ENCODE assay signal across 26 cellular contexts in the genomic region with DNA sequence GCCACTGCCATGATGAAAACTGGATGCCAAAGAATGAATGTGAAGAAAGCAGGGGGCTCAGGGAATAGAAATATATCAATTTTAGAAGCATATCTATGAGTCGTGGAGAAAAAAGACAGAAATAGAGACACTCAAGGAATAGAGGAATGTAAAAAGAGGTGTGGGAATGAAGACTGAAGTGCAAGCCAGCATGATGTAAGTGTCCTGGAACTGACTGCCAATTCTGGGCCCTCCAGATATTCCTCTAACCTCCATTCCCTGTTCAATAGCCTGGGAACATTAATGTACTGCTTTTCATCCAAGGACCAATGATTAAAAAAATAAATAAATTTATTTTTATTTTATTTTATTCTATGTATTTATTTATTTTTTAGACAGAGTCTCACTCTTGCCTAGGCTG. TPM values are rescaled to one million over a fixed set of nuclear protein-coding genes. Genes with fewer than 3 reads are reported as not detected.
"Had no signal": no experiment of that assay in that cellular context is flagged by ENCODE, and none has a peak within 500 bp of the region (broad histone marks: within the 10 kb centered on the region; RNA-seq: fewer than 3 reads in every experiment).

No MANE protein-coding gene starts in this region.

- H3K4me3 Mint-ChIP-seq: activated CD4-positive, alpha-beta memory T cell treated with anti-CD3 and anti-CD28 coated beads, Interleukin-2, amount 10 ng/mL, durations not matched to agents 7 days and 5 days; activated CD4-positive, alpha-beta T cell treated with anti-CD3 and anti-CD28 coated beads, Interleukin-2, amount 10 ng/mL, durations not matched to agents 7 days and 5 days; activated naive CD4-positive, alpha-beta T cell treated with anti-CD3 and anti-CD28 coated beads, Interleukin-2, amount 10 ng/mL, durations not matched to agents 7 days and 5 days; activated naive CD8-positive, alpha-beta T cell treated with anti-CD3 and anti-CD28 coated beads, Interleukin-2, amount 10 ng/mL, durations not matched to agents 7 days and 5 days; activated T-cell treated with anti-CD3 and anti-CD28 coated beads, Interleukin-2, amount 50 U/mL, for 24 hours; activated T-cell treated with anti-CD3 and anti-CD28 coated beads, Interleukin-2, amount 50 U/mL, for 72 hours had no signal

- H3K9me3 Mint-ChIP-seq: activated CD4-positive, alpha-beta memory T cell treated with anti-CD3 and anti-CD28 coated beads, Interleukin-2, amount 10 ng/mL, durations not matched to agents 7 days and 5 days; activated CD4-positive, alpha-beta T cell treated with anti-CD3 and anti-CD28 coated beads, Interleukin-2, amount 10 ng/mL, durations not matched to agents 7 days and 5 days; activated naive CD4-positive, alpha-beta T cell treated with anti-CD3 and anti-CD28 coated beads, Interleukin-2, amount 10 ng/mL, durations not matched to agents 7 days and 5 days; activated naive CD8-positive, alpha-beta T cell treated with anti-CD3 and anti-CD28 coated beads, Interleukin-2, amount 10 ng/mL, durations not matched to agents 7 days and 5 days; activated T-cell treated with anti-CD3 and anti-CD28 coated beads, Interleukin-2, amount 50 U/mL, for 24 hours had no signal

- H3K9me3 ChIP-seq: ascending aorta, colonic mucosa, esophagus squamous epithelium, gastroesophageal sphincter had no signal

- H3K36me3 ChIP-seq: ascending aorta, brain microvascular endothelial cell, colonic mucosa, esophagus squamous epithelium, gastroesophageal sphincter had no signal

- H3K4me1 ChIP-seq: ascending aorta, colonic mucosa, esophagus squamous epithelium, gastroesophageal sphincter had no signal

- H3K4me1 Mint-ChIP-seq: activated CD4-positive, alpha-beta memory T cell treated with anti-CD3 and anti-CD28 coated beads, Interleukin-2, amount 10 ng/mL, durations not matched to agents 7 days and 5 days; activated CD4-positive, alpha-beta T cell treated with anti-CD3 and anti-CD28 coated beads, Interleukin-2, amount 10 ng/mL, durations not matched to agents 7 days and 5 days; activated naive CD4-positive, alpha-beta T cell treated with anti-CD3 and anti-CD28 coated beads, Interleukin-2, amount 10 ng/mL, durations not matched to agents 7 days and 5 days; activated naive CD8-positive, alpha-beta T cell treated with anti-CD3 and anti-CD28 coated beads, Interleukin-2, amount 10 ng/mL, durations not matched to agents 7 days and 5 days had no signal

- ATAC-seq: activated naive CD4-positive, alpha-beta T cell treated with anti-CD3 and anti-CD28 coated beads, Interleukin-2, amount 50 U/mL, for 72 hours; activated T-cell treated with anti-CD3 and anti-CD28 coated beads, Interleukin-2, amount 50 U/mL, for 72 hours; gastroesophageal sphincter had no signal

- DNase-seq: activated CD4-positive, alpha-beta memory T cell treated with anti-CD3 and anti-CD28 coated beads, Interleukin-2, amount 10 ng/mL, durations not matched to agents 7 days and 5 days; activated CD4-positive, alpha-beta T cell treated with anti-CD3 and anti-CD28 coated beads for 1 hour; activated CD4-positive, alpha-beta T cell treated with anti-CD3 and anti-CD28 coated beads for 4 hours; activated CD4-positive, alpha-beta T cell treated with anti-CD3 and anti-CD28 coated beads, Interleukin-2, amount 10 ng/mL, durations not matched to agents 7 days and 5 days; activated CD4-positive, alpha-beta T cell treated with anti-CD3 and anti-CD28 coated beads, Interleukin-2, amount 50 U/mL, for 4 hours; activated CD8-positive, alpha-beta memory T cell treated with anti-CD3 and anti-CD28 coated beads, Interleukin-2, amount 50 U/mL, for 48 hours; activated gamma-delta T cell; activated naive CD4-positive, alpha-beta T cell; activated naive CD4-positive, alpha-beta T cell treated with anti-CD3 and anti-CD28 coated beads, Interleukin-2, amount 10 ng/mL, durations not matched to agents 7 days and 5 days; activated naive CD8-positive, alpha-beta T cell treated with anti-CD3 and anti-CD28 coated beads, Interleukin-2, amount 10 ng/mL, durations not matched to agents 7 days and 5 days; activated T-cell treated with anti-CD3 and anti-CD28 coated beads for 4 hours; activated T-cell treated with anti-CD3 and anti-CD28 coated beads, Interleukin-2, amount 50 U/mL, for 24 hours; activated T-cell treated with anti-CD3 and anti-CD28 coated beads, Interleukin-2, amount 50 U/mL, for 72 hours; brain microvascular endothelial cell; central memory CD4-positive, alpha-beta T cell; cerebellar nuclear complex; colonic mucosa; effector CD8-positive, alpha-beta T cell; esophagus squamous epithelium; foreskin melanocyte; T-helper 2 cell had no signal

- H3K27ac Mint-ChIP-seq: activated CD4-positive, alpha-beta memory T cell treated with anti-CD3 and anti-CD28 coated beads, Interleukin-2, amount 10 ng/mL, durations not matched to agents 7 days and 5 days; activated CD4-positive, alpha-beta T cell treated with anti-CD3 and anti-CD28 coated beads, Interleukin-2, amount 10 ng/mL, durations not matched to agents 7 days and 5 days; activated naive CD4-positive, alpha-beta T cell treated with anti-CD3 and anti-CD28 coated beads, Interleukin-2, amount 10 ng/mL, durations not matched to agents 7 days and 5 days; activated naive CD4-positive, alpha-beta T cell treated with anti-CD3 and anti-CD28 coated beads, Interleukin-2, amount 50 U/mL, for 72 hours; activated naive CD8-positive, alpha-beta T cell treated with anti-CD3 and anti-CD28 coated beads, Interleukin-2, amount 10 ng/mL, durations not matched to agents 7 days and 5 days; activated T-cell treated with anti-CD3 and anti-CD28 coated beads, Interleukin-2, amount 50 U/mL, for 24 hours; activated T-cell treated with anti-CD3 and anti-CD28 coated beads, Interleukin-2, amount 50 U/mL, for 72 hours had no signal

- H3K27me3 Mint-ChIP-seq: activated CD4-positive, alpha-beta memory T cell treated with anti-CD3 and anti-CD28 coated beads, Interleukin-2, amount 10 ng/mL, durations not matched to agents 7 days and 5 days; activated CD4-positive, alpha-beta T cell treated with anti-CD3 and anti-CD28 coated beads, Interleukin-2, amount 10 ng/mL, durations not matched to agents 7 days and 5 days; activated naive CD4-positive, alpha-beta T cell treated with anti-CD3 and anti-CD28 coated beads, Interleukin-2, amount 10 ng/mL, durations not matched to agents 7 days and 5 days; activated T-cell treated with anti-CD3 and anti-CD28 coated beads, Interleukin-2, amount 50 U/mL, for 24 hours had no signal

- H3K36me3 Mint-ChIP-seq: activated naive CD4-positive, alpha-beta T cell treated with anti-CD3 and anti-CD28 coated beads, Interleukin-2, amount 10 ng/mL, durations not matched to agents 7 days and 5 days; activated naive CD4-positive, alpha-beta T cell treated with anti-CD3 and anti-CD28 coated beads, Interleukin-2, amount 50 U/mL, for 72 hours; activated naive CD8-positive, alpha-beta T cell treated with anti-CD3 and anti-CD28 coated beads, Interleukin-2, amount 10 ng/mL, durations not matched to agents 7 days and 5 days had no signal

- H3K4me3 ChIP-seq: ascending aorta, colonic mucosa, esophagus squamous epithelium, gastroesophageal sphincter had no signal

- H3K27ac ChIP-seq: ascending aorta, brain microvascular endothelial cell, colonic mucosa, epithelial cell of prostate, esophagus squamous epithelium, gastroesophageal sphincter had no signal

- H3K27me3 ChIP-seq: ascending aorta, brain microvascular endothelial cell, colonic mucosa, esophagus squamous epithelium, gastroesophageal sphincter had no signal

RNA-seq across cellular contexts. Expression of gene NEBL, which starts 40.6 kb away (rescaled TPM):
- total RNA-seq: activated CD4-positive, alpha-beta memory T cell treated with anti-CD3 and anti-CD28 coated beads, Interleukin-2, amount 10 ng/mL, durations not matched to agents 7 days and 5 days; activated CD4-positive, alpha-beta T cell treated with anti-CD3 and anti-CD28 coated beads, Interleukin-2, amount 10 ng/mL, durations not matched to agents 7 days and 5 days; activated naive CD8-positive, alpha-beta T cell treated with anti-CD3 and anti-CD28 coated beads, Interleukin-2, amount 10 ng/mL, durations not matched to agents 7 days and 5 days; T-helper 1 cell treated with Interleukin-12 subunit alpha and Interleukin-12 subunit beta and Interleukin-4 antibody, amounts not matched to agents 30 ng/mL and 1 ng/mL, for 36 hours had no signal
